Comparison of ENCODE assay signal across 26 cellular contexts in the genomic region with DNA sequence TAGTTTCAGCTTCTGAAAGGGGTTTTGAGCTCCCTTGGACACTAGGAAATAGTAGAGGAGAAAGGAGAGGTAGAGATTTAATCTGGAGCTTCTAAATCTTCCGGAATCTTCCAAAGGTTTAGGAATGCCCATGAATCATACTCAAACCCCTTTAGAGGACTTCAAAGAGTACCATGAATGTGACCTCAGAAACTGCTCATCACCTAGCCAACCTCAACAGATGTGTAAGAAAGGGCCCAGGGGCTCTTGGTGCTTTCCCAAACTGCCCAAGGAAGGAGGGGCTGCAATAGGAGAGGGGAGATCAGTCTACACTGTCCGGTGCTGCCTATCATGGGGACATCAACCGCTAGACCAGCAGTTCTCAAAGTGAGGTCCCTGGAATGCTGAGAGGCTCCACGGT.
A peak's percentile ranks its signal among the peaks of the same experiment; 100 is the strongest.
DNase-seq lines count a peak whose midpoint lies in the region; ATAC-seq and TF ChIP-seq lines count a peak whose summit lies in the region.
"Had no signal": no experiment of that assay in that cellular context is flagged by ENCODE, and none has a peak within 500 bp of the region (broad histone marks: within the 10 kb centered on the region; RNA-seq: fewer than 3 reads in every experiment).

No MANE protein-coding gene starts in this region.

- no peak overlapping the region for H3K4me3 Mint-ChIP-seq in GM23338
- H3K4me3 Mint-ChIP-seq in nephron, result no peak overlapping the region
- H3K4me3 Mint-ChIP-seq: B cell; CD8-positive, alpha-beta T cell had no signal

- H3K9me3 ChIP-seq in SK-N-MC (ENCODE audit: low read depth, low read length), result no peaks in the 10 kb centered on the region
- no peaks in the 10 kb centered on the region for H3K9me3 ChIP-seq in osteoblast (ENCODE audit: low read depth, low read length)
- H3K9me3 ChIP-seq: Caco-2, SJSA1 had no signal

- H3K79me2 ChIP-seq in GM23338 (replicated peaks; ENCODE audit: insufficient read depth) (peaks cover 62% of the 10 kb centered on the region), osteoblast (ENCODE audit: insufficient read depth, low read length) (no peaks in the 10 kb centered on the region)

- no peaks in the 10 kb centered on the region for H3K9me3 Mint-ChIP-seq in GM23338
- no peaks in the 10 kb centered on the region for H3K9me3 Mint-ChIP-seq in nephron
- H3K9me3 Mint-ChIP-seq: CD8-positive, alpha-beta T cell had no signal

- H3K27me3 Mint-ChIP-seq in GM23338 (ENCODE audit: insufficient read depth, low read depth, poor library complexity) (peaks cover 19% of the 10 kb centered on the region), nephron (ENCODE audit: low read depth) (no peaks in the 10 kb centered on the region)
- H3K27me3 Mint-ChIP-seq: B cell had no signal

- H3K27ac ChIP-seq in GM23338 (ENCODE audit: low read depth), result no peak overlapping the region
- H3K27ac ChIP-seq in SK-N-MC, result 0 out of 2 replicates have a peak overlapping the region, but pooled peaks have one; percentile 36
- H3K27ac ChIP-seq in osteoblast (ENCODE audit: low read depth, low read length), result no peak overlapping the region
- H3K27ac ChIP-seq: 22Rv1, C4-2B, PC-9, SJSA1 had no signal

- no peaks in the 10 kb centered on the region for H3F3A ChIP-seq in GM23338 (replicated peaks; ENCODE audit: low read depth)

- H3K27me3 ChIP-seq in GM23338 (ENCODE audit: insufficient read depth), result no peaks in the 10 kb centered on the region
- no peaks in the 10 kb centered on the region for H3K27me3 ChIP-seq in osteoblast (ENCODE audit: insufficient read depth, low read length)
- H3K27me3 ChIP-seq: SJSA1 had no signal

- no peak for ATAC-seq in GM23338
- ATAC-seq: CD8-positive, alpha-beta T cell had no signal

- H3K36me3 Mint-ChIP-seq in GM23338 (ENCODE audit: low read depth), result peaks cover 23% of the 10 kb centered on the region; the same call in 1 of the 3 replicates
- no peaks in the 10 kb centered on the region for H3K36me3 Mint-ChIP-seq in nephron (ENCODE audit: low read depth)
- H3K36me3 Mint-ChIP-seq: CD8-positive, alpha-beta T cell had no signal

- H3K27ac Mint-ChIP-seq in GM23338 (peak overlapping the region; percentile 18; the same call in 1 of the 2 replicates), nephron (peak overlapping the region in 2 of 3 experiments; percentile 14 to 74)
- H3K27ac Mint-ChIP-seq: B cell; CD8-positive, alpha-beta T cell had no signal

- no peak overlapping the region for H3K4me3 ChIP-seq in GM23338
- no peak overlapping the region for H3K4me3 ChIP-seq in SK-N-MC
- H3K4me3 ChIP-seq in osteoblast (ENCODE audit: insufficient read depth, low read length), result no peak overlapping the region
- H3K4me3 ChIP-seq: PC-9, SJSA1 had no signal

- H4K20me1 ChIP-seq in GM23338 (replicated peaks; ENCODE audit: insufficient read depth), result peaks cover 9% of the 10 kb centered on the region
- H4K20me1 ChIP-seq in osteoblast (ENCODE audit: insufficient read depth, low read length), result no peaks in the 10 kb centered on the region

- H3K9me2 ChIP-seq in GM23338 (ENCODE audit: insufficient read depth), result no peaks in the 10 kb centered on the region

- no peak overlapping the region for H3K4me2 ChIP-seq in GM23338
- H3K4me2 ChIP-seq in osteoblast (ENCODE audit: insufficient read depth, low read length), result no peak overlapping the region
- H3K4me2 ChIP-seq: PC-9 had no signal

- H3K36me3 ChIP-seq in GM23338 (ENCODE audit: insufficient read depth), result no peaks in the 10 kb centered on the region
- no peaks in the 10 kb centered on the region for H3K36me3 ChIP-seq in SK-N-MC (ENCODE audit: insufficient read depth, low read length)
- no peaks in the 10 kb centered on the region for H3K36me3 ChIP-seq in osteoblast (ENCODE audit: insufficient read depth, low read length)
- H3K36me3 ChIP-seq: SJSA1 had no signal

- H3K4me1 ChIP-seq in GM23338 (ENCODE audit: insufficient read depth) (peaks cover 35% of the 10 kb centered on the region), osteoblast (ENCODE audit: insufficient read depth, low read length) (peaks cover 5% of the 10 kb centered on the region)
- H3K4me1 ChIP-seq: SJSA1 had no signal

- H3K9ac ChIP-seq in SK-N-MC (ENCODE audit: insufficient read length), result no peak overlapping the region

- DNase-seq in GM23338 (ENCODE audit: low spot score) (no peak), SK-N-MC (ENCODE audit: low read depth, low spot score) (no peak), islet precursor cell (peak; percentile 63), cerebellum (ENCODE audit: low spot score) (no peak), NCI-H2029 (lab: John Stamatoyannopoulos, UW) (no peak), osteoblast (ENCODE audit: insufficient read length, low spot score, missing footprints) (no peak)
- DNase-seq in stimulated activated CD4-positive, alpha-beta T cell treated with anti-CD3 and anti-CD28 coated beads, Interleukin-4, amount 100 ng/mL, for 1 hour, result no peak
- DNase-seq: Caco-2; CD8-positive, alpha-beta T cell; GDM1; H7; IMR-90; NCI-H1092 treated with DMSO at 0.1 percent for 48 hours; NCI-H1436; NCI-H187; NCI-H2171 treated with DMSO at 0.1 percent for 48 hours; NCI-H524; NCI-H82; PC-9; Right ventricle myocardium superior; RPMI8226 had no signal

- H2AFZ ChIP-seq in GM23338 (no peak overlapping the region), osteoblast (ENCODE audit: low read length) (no peak overlapping the region)
- H2AFZ ChIP-seq: PC-9 had no signal

- no peak for TF ChIP-seq CTCF in GM23338 (conservative IDR thresholded peaks at IDR 0.05; ENCODE audit: low read depth in 2 of 2)
- no peak for TF ChIP-seq CTCF in nephron (IDR thresholded peaks at IDR 0.05; ENCODE audit: unreplicated experiment in 3 of 3)
- no peak for TF ChIP-seq CTCF in osteoblast (IDR thresholded peaks at IDR 0.05; ENCODE audit: extremely low read depth, low read depth, low read length)

- H3K4me1 Mint-ChIP-seq in GM23338 (peaks cover 26% of the 10 kb centered on the region), nephron (peaks cover 9% of the 10 kb centered on the region)

TF ChIP-seq in GM23338, 12 proteins besides CTCF, POLR2A, EP300 and RAD21:
- TF ChIP-seq CREB1 (CRISPR knock-in tag; IDR thresholded peaks at IDR 0.05; ENCODE audit: low read depth), result no peak
- no peak for TF ChIP-seq STAT1 (IDR thresholded peaks at IDR 0.05; ENCODE audit: unreplicated experiment)
